Comparison of ENCODE assay signal across 1 cellular context in the genomic region with DNA sequence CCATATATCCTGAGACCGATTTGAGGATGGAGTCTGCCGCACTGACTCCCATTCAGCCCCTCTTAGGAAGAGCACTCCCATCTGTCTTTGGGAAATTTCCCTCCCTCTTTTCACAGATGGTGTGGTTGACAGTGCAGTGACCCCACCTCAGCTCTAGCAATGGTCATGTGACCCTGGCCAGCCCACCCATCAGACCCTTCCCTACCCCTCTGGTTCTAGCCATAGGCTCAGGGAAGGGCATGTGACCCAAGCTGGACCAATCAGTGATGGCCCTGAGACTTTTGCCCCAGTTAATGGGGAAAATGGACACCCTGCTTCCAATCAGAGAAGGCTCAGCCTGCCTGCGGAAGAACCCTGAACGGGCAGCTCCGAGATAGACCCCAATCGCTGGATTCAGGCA.
TF ChIP-seq lines count a peak whose summit lies in the region.

No MANE protein-coding gene starts in this region.

TF ChIP-seq in K562, 482 proteins besides CTCF, POLR2A, EP300 and RAD21:
- TF ChIP-seq, protein P1, sequence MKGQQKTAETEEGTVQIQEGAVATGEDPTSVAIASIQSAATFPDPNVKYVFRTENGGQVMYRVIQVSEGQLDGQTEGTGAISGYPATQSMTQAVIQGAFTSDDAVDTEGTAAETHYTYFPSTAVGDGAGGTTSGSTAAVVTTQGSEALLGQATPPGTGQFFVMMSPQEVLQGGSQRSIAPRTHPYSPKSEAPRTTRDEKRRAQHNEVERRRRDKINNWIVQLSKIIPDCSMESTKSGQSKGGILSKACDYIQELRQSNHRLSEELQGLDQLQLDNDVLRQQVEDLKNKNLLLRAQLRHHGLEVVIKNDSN (CRISPR knock-in tag; IDR thresholded peaks at IDR 0.05) = peak; percentile 94
- no peak for TF ChIP-seq SIN3B (IDR thresholded peaks at IDR 0.05; ENCODE audit: low read depth)
- TF ChIP-seq, protein P2, sequence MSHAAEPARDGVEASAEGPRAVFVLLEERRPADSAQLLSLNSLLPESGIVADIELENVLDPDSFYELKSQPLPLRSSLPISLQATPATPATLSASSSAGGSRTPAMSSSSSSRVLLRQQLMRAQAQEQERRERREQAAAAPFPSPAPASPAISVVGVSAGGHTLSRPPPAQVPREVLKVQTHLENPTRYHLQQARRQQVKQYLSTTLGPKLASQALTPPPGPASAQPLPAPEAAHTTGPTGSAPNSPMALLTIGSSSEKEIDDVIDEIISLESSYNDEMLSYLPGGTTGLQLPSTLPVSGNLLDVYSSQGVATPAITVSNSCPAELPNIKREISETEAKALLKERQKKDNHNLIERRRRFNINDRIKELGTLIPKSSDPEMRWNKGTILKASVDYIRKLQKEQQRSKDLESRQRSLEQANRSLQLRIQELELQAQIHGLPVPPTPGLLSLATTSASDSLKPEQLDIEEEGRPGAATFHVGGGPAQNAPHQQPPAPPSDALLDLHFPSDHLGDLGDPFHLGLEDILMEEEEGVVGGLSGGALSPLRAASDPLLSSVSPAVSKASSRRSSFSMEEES (CRISPR knock-in tag; IDR thresholded peaks at IDR 0.05) = peak; percentile 65
- peak; percentile 47; the same call in 1 of the 2 replicates for TF ChIP-seq CBFA2T2 (conservative IDR thresholded peaks at IDR 0.05)
- TF ChIP-seq MEIS2 (IDR thresholded peaks at IDR 0.05; ENCODE audit: partially characterized antibody) = no peak
- peak; percentile 86 for TF ChIP-seq RAD51 (IDR thresholded peaks at IDR 0.05; ENCODE audit: borderline replicate concordance, low read depth)
- peak; percentile 36 for TF ChIP-seq NFYB (IDR thresholded peaks at IDR 0.05; ENCODE audit: extremely low read depth, insufficient read length)
- peak; percentile 32; the same call in 1 of the 2 replicates for TF ChIP-seq ZBTB7A (IDR thresholded peaks at IDR 0.05; ENCODE audit: borderline replicate concordance, control insufficient read depth, low read depth, low read length)
- TF ChIP-seq, protein P3, sequence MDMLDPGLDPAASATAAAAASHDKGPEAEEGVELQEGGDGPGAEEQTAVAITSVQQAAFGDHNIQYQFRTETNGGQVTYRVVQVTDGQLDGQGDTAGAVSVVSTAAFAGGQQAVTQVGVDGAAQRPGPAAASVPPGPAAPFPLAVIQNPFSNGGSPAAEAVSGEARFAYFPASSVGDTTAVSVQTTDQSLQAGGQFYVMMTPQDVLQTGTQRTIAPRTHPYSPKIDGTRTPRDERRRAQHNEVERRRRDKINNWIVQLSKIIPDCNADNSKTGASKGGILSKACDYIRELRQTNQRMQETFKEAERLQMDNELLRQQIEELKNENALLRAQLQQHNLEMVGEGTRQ (CRISPR knock-in tag; IDR thresholded peaks at IDR 0.05) = peak; percentile 89
- TF ChIP-seq KDM4B (IDR thresholded peaks at IDR 0.05; ENCODE audit: borderline replicate concordance in 2 of 2, low read depth in 1 of 2) = no peak
